14 cellular contexts compared by ENCODE assay signal in genomic region chr7:118870187-118870586, GRCh38.
DNase-seq lines count a peak whose midpoint lies in the region; ATAC-seq, FAIRE-seq and TF ChIP-seq lines count a peak whose summit lies in the region.
"Had no signal": no experiment of that assay in that cellular context is flagged by ENCODE, and none has a peak within 500 bp of the region (broad histone marks: within the 10 kb centered on the region; RNA-seq: fewer than 3 reads in every experiment).

No MANE protein-coding gene starts in this region.

- no peak overlapping the region for H3K27ac ChIP-seq in SK-N-SH (ENCODE audit: low read depth in 2 of 2, low read length in 1 of 2)
- no peak overlapping the region for H3K27ac ChIP-seq in kidney (ENCODE audit: low read depth in 2 of 2, low read length in 2 of 2)
- H3K27ac ChIP-seq in tibial artery, result no peak overlapping the region
- H3K27ac ChIP-seq in transverse colon, result no peak overlapping the region
- H3K27ac ChIP-seq: cardiac muscle cell had no signal

- H3K4me1 ChIP-seq in SK-N-SH (ENCODE audit: control insufficient read depth in 1 of 2, insufficient read depth in 2 of 2, low read depth in 1 of 2, low read length in 1 of 2) (no peaks in the 10 kb centered on the region; a peak in 2 of 4 replicates), kidney (ENCODE audit: control insufficient read depth in 1 of 2, insufficient read depth in 1 of 2, low read depth in 1 of 2, low read length in 2 of 2) (no peaks in the 10 kb centered on the region), tibial artery (no peaks in the 10 kb centered on the region), transverse colon (no peaks in the 10 kb centered on the region)

- no peaks in the 10 kb centered on the region for H3K4me1 Mint-ChIP-seq in activated T-helper 17 cell treated with anti-CD3 and anti-CD28 coated beads, Interleukin-2, amount 50 U/mL, for 72 hours

- no peak overlapping the region for H3K9ac ChIP-seq in SK-N-SH
- H3K9ac ChIP-seq in kidney (ENCODE audit: low read length in 2 of 2), result no peak overlapping the region

- no peak overlapping the region for H2AFZ ChIP-seq in SK-N-SH (ENCODE audit: low read depth)

- no peaks in the 10 kb centered on the region for H3F3A ChIP-seq in SK-N-SH (replicated peaks; ENCODE audit: insufficient read depth)

- peak; percentile 59 for DNase-seq in ELF-1 (ENCODE audit: low read depth, low spot score)
- DNase-seq in HT-29 (ENCODE audit: low spot score), result peak; percentile 12
- DNase-seq in SK-N-SH, result no peak
- DNase-seq in kidney, result no peak
- no peak for DNase-seq in NCI-H226
- DNase-seq in tibial artery, result no peak
- DNase-seq in transverse colon, result no peak
- DNase-seq: activated T-cell treated with anti-CD3 and anti-CD28 coated beads for 4 hours, EL, NCI-H1436 had no signal

- H3K4me3 ChIP-seq in SK-N-SH (ENCODE audit: low read depth in 2 of 2, low read length in 1 of 2) (no peak overlapping the region), kidney (ENCODE audit: low read length in 2 of 2) (no peak overlapping the region), tibial artery (no peak overlapping the region), transverse colon (no peak overlapping the region)
- H3K4me3 ChIP-seq: cardiac muscle cell had no signal

- no peak for FAIRE-seq in kidney (lab: Jason Lieb, UNC)

- no peaks in the 10 kb centered on the region for H3K9me3 ChIP-seq in SK-N-SH
- no peaks in the 10 kb centered on the region for H3K9me3 ChIP-seq in kidney (ENCODE audit: control insufficient read depth in 1 of 2, low read length in 2 of 2)
- no peaks in the 10 kb centered on the region for H3K9me3 ChIP-seq in tibial artery
- no peaks in the 10 kb centered on the region for H3K9me3 ChIP-seq in transverse colon

- intact Hi-C loops in kidney (cut with DNase I) (no loop called here), tibial artery (cut with DNase I; ENCODE audit: low total_unique reads) (no loop called here), transverse colon (cut with DNase I; ENCODE audit: low total_unique reads) (no loop called here)

- 52% methylated on average over 4 of the region's 4 CpGs for WGBS in SK-N-SH (ENCODE audit: low lambda C conversion rate)
- WGBS in transverse colon (ENCODE audit: low coverage in 1 of 2), 2 donors, result 77 to 82% methylated on average over 3 to 4 of the region's 4 CpGs

- TF ChIP-seq POLR2A in transverse colon (IDR thresholded peaks at IDR 0.05), result no peak

- ATAC-seq in activated T-helper 17 cell treated with anti-CD3 and anti-CD28 coated beads, Interleukin-2, amount 50 U/mL, for 72 hours (replicated peaks), result no peak

- H3K79me2 ChIP-seq in SK-N-SH (ENCODE audit: insufficient read depth), result no peaks in the 10 kb centered on the region

- H3K9me2 ChIP-seq in SK-N-SH, result no peaks in the 10 kb centered on the region

- peaks cover 3% of the 10 kb centered on the region for H3K9me3 Mint-ChIP-seq in activated T-helper 17 cell treated with anti-CD3 and anti-CD28 coated beads, Interleukin-2, amount 50 U/mL, for 72 hours
- H3K9me3 Mint-ChIP-seq: stimulated activated naive CD8-positive, alpha-beta T cell treated with anti-CD3 and anti-CD28 coated beads, Interleukin-15, Interleukin-2, amounts not matched to agents 100 ng/mL and 50 ng/mL, for 24 hours; T-helper 1 cell treated with Interleukin-12 subunit alpha and Interleukin-12 subunit beta and Interleukin-4 antibody, amounts not matched to agents 30 μg/mL and 1 μg/mL, for 36 hours had no signal

- TF ChIP-seq EP300 in SK-N-SH (IDR thresholded peaks at IDR 0.05; ENCODE audit: borderline replicate concordance in 1 of 2, low read depth in 1 of 2, low read length in 1 of 2) (no peak), transverse colon (IDR thresholded peaks at IDR 0.05; ENCODE audit: low read depth) (no peak)

- H3K36me3 ChIP-seq in SK-N-SH (replicated peaks in 1 of 2; ENCODE audit: control insufficient read depth in 1 of 2, insufficient read depth in 2 of 2, low read length in 1 of 2), result no peaks in the 10 kb centered on the region
- H3K36me3 ChIP-seq in kidney (ENCODE audit: control insufficient read depth in 1 of 2, insufficient read depth in 2 of 2, low read length in 2 of 2), result no peaks in the 10 kb centered on the region
- no peaks in the 10 kb centered on the region for H3K36me3 ChIP-seq in tibial artery
- H3K36me3 ChIP-seq in transverse colon, result no peaks in the 10 kb centered on the region
- H3K36me3 ChIP-seq: cardiac muscle cell had no signal

- H3K4me3 Mint-ChIP-seq in activated T-helper 17 cell treated with anti-CD3 and anti-CD28 coated beads, Interleukin-2, amount 50 U/mL, for 72 hours, result no peak overlapping the region
- H3K4me3 Mint-ChIP-seq: stimulated activated naive CD8-positive, alpha-beta T cell treated with anti-CD3 and anti-CD28 coated beads, Interleukin-15, Interleukin-2, amounts not matched to agents 100 ng/mL and 50 ng/mL, for 24 hours; T-helper 1 cell treated with Interleukin-12 subunit alpha and Interleukin-12 subunit beta and Interleukin-4 antibody, amounts not matched to agents 30 μg/mL and 1 μg/mL, for 36 hours had no signal

- POLR2A ChIA-PET in SK-N-SH (lab: Yijun Ruan, JAX), result no interaction called here

- TF ChIP-seq CTCF in SK-N-SH (IDR thresholded peaks at IDR 0.05), result peak; percentile 41
- peak; percentile 22 for TF ChIP-seq CTCF in kidney (IDR thresholded peaks at IDR 0.05; ENCODE audit: borderline replicate concordance, extremely low read depth, insufficient read depth)
- TF ChIP-seq CTCF in tibial artery (IDR thresholded peaks at IDR 0.05), result no peak
- no peak for TF ChIP-seq CTCF in transverse colon (IDR thresholded peaks at IDR 0.05)

- H3K27me3 ChIP-seq in SK-N-SH (ENCODE audit: insufficient read depth) (no peaks in the 10 kb centered on the region), tibial artery (no peaks in the 10 kb centered on the region), transverse colon (no peaks in the 10 kb centered on the region)
- H3K27me3 ChIP-seq: cardiac muscle cell had no signal

- CTCF ChIA-PET in SK-N-SH (lab: Yijun Ruan, JAX), result interaction anchor here (0.6 to 1.3 kb wide), 4 partner anchors 50 to 592 kb away, joined by 3 to 4 read pairs (median 3); no protein-coding TSS in a partner anchor

- H3K27me3 Mint-ChIP-seq in activated T-helper 17 cell treated with anti-CD3 and anti-CD28 coated beads, Interleukin-2, amount 50 U/mL, for 72 hours, result no peaks in the 10 kb centered on the region
- H3K27me3 Mint-ChIP-seq: stimulated activated naive CD8-positive, alpha-beta T cell treated with anti-CD3 and anti-CD28 coated beads, Interleukin-15, Interleukin-2, amounts not matched to agents 100 ng/mL and 50 ng/mL, for 24 hours had no signal

- in situ Hi-C loops in transverse colon (cut with MboI; ENCODE audit: low pct_ligation_motif_present in 1 of 4, low pct_unique_long_range_greater_than_20kb in 1 of 4, low sequenced_read_pairs in 3 of 4), result no loop called here

- no peaks in the 10 kb centered on the region for H3K36me3 Mint-ChIP-seq in activated T-helper 17 cell treated with anti-CD3 and anti-CD28 coated beads, Interleukin-2, amount 50 U/mL, for 72 hours (ENCODE audit: low read depth)

- H4K20me1 ChIP-seq in SK-N-SH (ENCODE audit: insufficient read depth), result no peaks in the 10 kb centered on the region

- no peak overlapping the region for H3K4me2 ChIP-seq in SK-N-SH

- no peak overlapping the region for H3K27ac Mint-ChIP-seq in activated T-helper 17 cell treated with anti-CD3 and anti-CD28 coated beads, Interleukin-2, amount 50 U/mL, for 72 hours
- H3K27ac Mint-ChIP-seq: stimulated activated naive CD8-positive, alpha-beta T cell treated with anti-CD3 and anti-CD28 coated beads, Interleukin-15, Interleukin-2, amounts not matched to agents 100 ng/mL and 50 ng/mL, for 24 hours; T-helper 1 cell treated with Interleukin-12 subunit alpha and Interleukin-12 subunit beta and Interleukin-4 antibody, amounts not matched to agents 30 μg/mL and 1 μg/mL, for 36 hours had no signal

- peak; percentile 43 for TF ChIP-seq RAD21 in SK-N-SH (IDR thresholded peaks at IDR 0.05; ENCODE audit: low read length)

TF ChIP-seq in SK-N-SH, 30 proteins besides CTCF, POLR2A, EP300 and RAD21:
- TF ChIP-seq USF1 (IDR thresholded peaks at IDR 0.05; ENCODE audit: borderline replicate concordance, low read depth) (no peak), RXRA (IDR thresholded peaks at IDR 0.05; ENCODE audit: borderline replicate concordance, low read depth) (no peak), ELF1 (IDR thresholded peaks at IDR 0.05) (no peak), GABPA (IDR thresholded peaks at IDR 0.05; ENCODE audit: low read depth) (no peak), REST (IDR thresholded peaks at IDR 0.05; ENCODE audit: low read depth, low read length) (no peak), POLR2AphosphoS5 (IDR thresholded peaks at IDR 0.05; ENCODE audit: low read depth, low read length) (no peak), FOXJ3 (CRISPR knock-in tag; IDR thresholded peaks at IDR 0.05) (no peak), CHD2 (IDR thresholded peaks at IDR 0.05; ENCODE audit: low read length, partially characterized antibody) (no peak)

Comparison
In these comparisons a context has a peak if more than half of its experiments do, and no peak if none do; other contexts are left out.
1. DNase-seq: peak in ELF-1 (single experiment) and HT-29 (single experiment); none in SK-N-SH (single experiment), kidney (single experiment), NCI-H226 (single experiment), tibial artery (0 of 2) and transverse colon (single experiment).
2. CTCF ChIP-seq: peak in SK-N-SH (single experiment) and kidney (single experiment); none in tibial artery (0 of 2) and transverse colon (0 of 5).